Comparison of ENCODE assay signal across 8 cellular contexts in genomic region chr16:31074814-31075183, GRCh38. TPM values are rescaled to one million over a fixed set of nuclear protein-coding genes. Genes with fewer than 3 reads are reported as not detected.
DNase-seq lines count a peak whose midpoint lies in the region; ATAC-seq, FAIRE-seq and TF ChIP-seq lines count a peak whose summit lies in the region.

No MANE protein-coding gene starts in this region.

- H3K9me3 Mint-ChIP-seq in activated T-cell treated with anti-CD3 and anti-CD28 coated beads, Interleukin-2, amount 50 U/mL, for 24 hours = no peaks in the 10 kb centered on the region
- H3K9me3 Mint-ChIP-seq in astrocyte (ENCODE audit: unreplicated experiment) = no peaks in the 10 kb centered on the region

- TF ChIP-seq POLR2A in right lobe of liver (IDR thresholded peaks at IDR 0.05) (no peak), tibial nerve (IDR thresholded peaks at IDR 0.05) (no peak)

- H3K4me1 ChIP-seq in astrocyte (ENCODE audit: insufficient read depth, low read length) = peaks cover 15% of the 10 kb centered on the region
- H3K4me1 ChIP-seq in right lobe of liver = peaks cover 0 to 17% (median 0%) of the 10 kb centered on the region in 4 donors
- peaks cover 0 to 38% (median 19%) of the 10 kb centered on the region in 4 donors for H3K4me1 ChIP-seq in tibial nerve

- DNase-seq in activated T-cell treated with anti-CD3 and anti-CD28 coated beads, Interleukin-2, amount 50 U/mL, for 24 hours = no peak
- DNase-seq in activated T-cell treated with anti-CD3 and anti-CD28 coated beads, Interleukin-2, amount 50 U/mL, for 48 hours = no peak
- DNase-seq in astrocyte (ENCODE audit: low read depth) (no peak), right lobe of liver (no peak), tibial nerve (ENCODE audit: low spot score in 2 of 2) (no peak), NCI-H526 treated with DMSO at 0.1 percent for 48 hours (lab: John Stamatoyannopoulos, UW) (no peak), NCI-H2171 treated with DMSO at 0.1 percent for 48 hours (lab: John Stamatoyannopoulos, UW) (no peak)

- H3K36me3 Mint-ChIP-seq in activated T-cell treated with anti-CD3 and anti-CD28 coated beads, Interleukin-2, amount 50 U/mL, for 24 hours (ENCODE audit: low read depth) = peaks cover 71% of the 10 kb centered on the region
- peaks cover 12% of the 10 kb centered on the region for H3K36me3 Mint-ChIP-seq in astrocyte (ENCODE audit: low read depth, unreplicated experiment)

- peaks cover 92% of the 10 kb centered on the region for H3K79me2 ChIP-seq in astrocyte (ENCODE audit: insufficient read depth, low read length)

- H3K27ac ChIP-seq in astrocyte (ENCODE audit: low read depth, low read length) = peak overlapping the region; percentile 92
- peak overlapping the region; percentile 70 to 95 (median 92) for H3K27ac ChIP-seq in right lobe of liver
- peak overlapping the region; percentile 89 to 97 (median 96) for H3K27ac ChIP-seq in tibial nerve

- H4K20me1 ChIP-seq in astrocyte (ENCODE audit: insufficient read depth, low read length) = peaks cover 40% of the 10 kb centered on the region

- no peak for TF ChIP-seq EP300 in tibial nerve (IDR thresholded peaks at IDR 0.05)

- intact Hi-C loops in right lobe of liver (cut with DNase I) = no loop called here

- H3K9me3 ChIP-seq in astrocyte (ENCODE audit: insufficient read depth, low read depth, low read length) (no peaks in the 10 kb centered on the region), right lobe of liver (no peaks in the 10 kb centered on the region), tibial nerve (no peaks in the 10 kb centered on the region)

- H2AFZ ChIP-seq in astrocyte (ENCODE audit: low read depth, low read length) = peak overlapping the region; percentile 74

- H3K4me2 ChIP-seq in astrocyte (ENCODE audit: low read length) = peak overlapping the region; percentile 99

- ATAC-seq in right lobe of liver = no peak
- no peak for ATAC-seq in HG02852 (IDR thresholded peaks at IDR 0.05; ENCODE audit: unreplicated experiment)

- peak overlapping the region; percentile 95 for H3K9ac ChIP-seq in astrocyte (ENCODE audit: low read length)

- H3K27me3 Mint-ChIP-seq in activated T-cell treated with anti-CD3 and anti-CD28 coated beads, Interleukin-2, amount 50 U/mL, for 24 hours = no peaks in the 10 kb centered on the region
- no peaks in the 10 kb centered on the region for H3K27me3 Mint-ChIP-seq in astrocyte (ENCODE audit: low read depth, unreplicated experiment)

- H3K36me3 ChIP-seq in astrocyte (ENCODE audit: insufficient read depth, low read length) = no peaks in the 10 kb centered on the region
- H3K36me3 ChIP-seq in right lobe of liver = peaks cover 0 to 16% (median 3%) of the 10 kb centered on the region in 4 donors
- H3K36me3 ChIP-seq in tibial nerve = peaks cover 0 to 39% (median 15%) of the 10 kb centered on the region in 3 donors

- H3K4me3 Mint-ChIP-seq in activated T-cell treated with anti-CD3 and anti-CD28 coated beads, Interleukin-2, amount 50 U/mL, for 24 hours = peak overlapping the region; percentile 88
- H3K4me3 Mint-ChIP-seq in astrocyte (ENCODE audit: unreplicated experiment) = peak overlapping the region; percentile 94

- no peak for FAIRE-seq in astrocyte (lab: Jason Lieb, UNC)

- no peak for TF ChIP-seq CTCF in astrocyte (IDR thresholded peaks at IDR 0.05; ENCODE audit: insufficient read depth, low read depth, low read length)
- TF ChIP-seq CTCF in right lobe of liver (IDR thresholded peaks at IDR 0.05) = no peak
- no peak for TF ChIP-seq CTCF in tibial nerve (IDR thresholded peaks at IDR 0.05)

- peaks cover 49% of the 10 kb centered on the region for H3K4me1 Mint-ChIP-seq in activated T-cell treated with anti-CD3 and anti-CD28 coated beads, Interleukin-2, amount 50 U/mL, for 24 hours (ENCODE audit: low read depth)
- peaks cover 8% of the 10 kb centered on the region for H3K4me1 Mint-ChIP-seq in astrocyte (ENCODE audit: low read depth, unreplicated experiment)

- H3K27me3 ChIP-seq in astrocyte (ENCODE audit: insufficient read depth, low read length) = no peaks in the 10 kb centered on the region
- no peaks in the 10 kb centered on the region for H3K27me3 ChIP-seq in right lobe of liver
- H3K27me3 ChIP-seq in tibial nerve = no peaks in the 10 kb centered on the region

- H3K4me3 ChIP-seq in astrocyte (ENCODE audit: insufficient read depth, low read depth, low read length) = peak overlapping the region; percentile 99
- peak overlapping the region; percentile 76 to 100 (median 98) for H3K4me3 ChIP-seq in right lobe of liver
- H3K4me3 ChIP-seq in tibial nerve = peak overlapping the region; percentile 88 to 100 (median 97)

- peak overlapping the region; percentile 96 for H3K27ac Mint-ChIP-seq in activated T-cell treated with anti-CD3 and anti-CD28 coated beads, Interleukin-2, amount 50 U/mL, for 24 hours
- H3K27ac Mint-ChIP-seq in astrocyte (ENCODE audit: unreplicated experiment) = peak overlapping the region; percentile 60

- WGBS in right lobe of liver (ENCODE audit: insufficient coverage, low coverage, low lambda C conversion rate, missing lambda C conversion rate) = 2% methylated on average over 7 of the region's 7 CpGs
- 1 to 2% methylated on average over 7 of the region's 7 CpGs for WGBS in tibial nerve, 2 donors

RNA-seq across cellular contexts. Expression of gene ZNF646, which starts 0.6 kb away (rescaled TPM):
- 16.5 and 17.2 TPM in 2 replicates for total RNA-seq in astrocyte
- total RNA-seq in right lobe of liver = 1 to 10 TPM; 4.2 to 5.0 (median 4.5) TPM
- 10 to 100 TPM; 13.4 to 22.5 (median 20.0) TPM for total RNA-seq in tibial nerve

RNA-seq across cellular contexts. Expression of gene ZNF668, which starts 0.8 kb away (rescaled TPM):
- total RNA-seq in astrocyte = 18.6 and 21.6 TPM in 2 replicates
- 1 to 10 TPM; 2.0 to 4.6 (median 3.5) TPM for total RNA-seq in right lobe of liver
- total RNA-seq in tibial nerve = 10 to 100 TPM; 15.5 to 20.3 (median 16.7) TPM

RNA-seq across cellular contexts. Expression of gene PRSS53, which starts 13.9 kb away (rescaled TPM):
- 3.4 and 7.1 TPM in 2 replicates for total RNA-seq in astrocyte
- total RNA-seq in right lobe of liver = 10 to 100 TPM in 1 of 6 experiments, 1 to 10 TPM in 5; 2.3 to 14.8 (median 3.9) TPM
- total RNA-seq in tibial nerve = 1 to 10 TPM; 1.3 to 5.4 (median 3.1) TPM

RNA-seq across cellular contexts. Expression of gene VKORC1, which starts 19.8 kb away (rescaled TPM):
- total RNA-seq in astrocyte = 133 and 156 TPM in 2 replicates
- 100 to 1,000 TPM; 102 to 297 (median 199) TPM for total RNA-seq in right lobe of liver
- 100 to 1,000 TPM; 114 to 180 (median 136) TPM for total RNA-seq in tibial nerve

RNA-seq across cellular contexts. Expression of gene BCKDK, which starts 33.4 kb away (rescaled TPM):
- total RNA-seq in astrocyte = 44.9 and 47.7 TPM in 2 replicates
- 10 to 100 TPM; 34.8 to 61.5 (median 41.8) TPM for total RNA-seq in right lobe of liver
- total RNA-seq in tibial nerve = 10 to 100 TPM; 37.9 to 53.4 (median 45.6) TPM
